In the genomic region with DNA sequence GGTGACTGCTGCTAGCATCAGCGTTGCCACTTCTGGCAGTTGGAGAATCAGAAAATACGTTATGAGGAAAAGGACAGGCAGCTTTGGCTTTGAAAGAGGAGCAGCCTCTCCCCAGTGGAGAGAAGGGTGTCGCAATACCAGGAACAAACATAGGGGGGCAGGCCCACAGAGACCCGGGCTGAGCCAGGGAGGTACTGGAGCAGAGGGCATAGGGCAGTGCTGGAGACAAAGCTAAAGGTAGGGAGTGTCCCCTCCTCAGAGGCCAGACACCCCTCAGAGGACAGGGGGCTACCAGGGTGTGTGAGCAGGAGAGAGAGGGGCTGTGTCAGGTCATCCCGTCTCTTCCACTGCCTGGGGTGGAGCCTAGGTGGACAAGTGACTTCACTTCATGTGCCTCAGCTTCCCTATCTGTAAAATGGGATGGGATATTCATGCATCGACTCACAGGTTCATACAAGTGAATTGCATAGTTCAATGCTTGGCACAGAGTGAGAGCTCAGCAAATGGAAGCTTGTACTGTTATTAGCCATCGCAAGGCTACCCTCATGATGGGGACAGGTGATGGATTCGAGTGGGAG, we compare ENCODE assay signal across 2 cellular contexts.
TF ChIP-seq lines count a peak whose summit lies in the region.

No MANE protein-coding gene starts in this region.

TF ChIP-seq in HCT116, 20 proteins besides CTCF, POLR2A, EP300 and RAD21:
- TF ChIP-seq SRF (IDR thresholded peaks at IDR 0.05; ENCODE audit: low read depth) = no peak
- peak; percentile 32; the same call in 1 of the 2 replicates for TF ChIP-seq CEBPB (IDR thresholded peaks at IDR 0.05; ENCODE audit: low read depth)

TF ChIP-seq in GM12878, 131 proteins besides CTCF, POLR2A, EP300 and RAD21:
- TF ChIP-seq, protein P1, sequence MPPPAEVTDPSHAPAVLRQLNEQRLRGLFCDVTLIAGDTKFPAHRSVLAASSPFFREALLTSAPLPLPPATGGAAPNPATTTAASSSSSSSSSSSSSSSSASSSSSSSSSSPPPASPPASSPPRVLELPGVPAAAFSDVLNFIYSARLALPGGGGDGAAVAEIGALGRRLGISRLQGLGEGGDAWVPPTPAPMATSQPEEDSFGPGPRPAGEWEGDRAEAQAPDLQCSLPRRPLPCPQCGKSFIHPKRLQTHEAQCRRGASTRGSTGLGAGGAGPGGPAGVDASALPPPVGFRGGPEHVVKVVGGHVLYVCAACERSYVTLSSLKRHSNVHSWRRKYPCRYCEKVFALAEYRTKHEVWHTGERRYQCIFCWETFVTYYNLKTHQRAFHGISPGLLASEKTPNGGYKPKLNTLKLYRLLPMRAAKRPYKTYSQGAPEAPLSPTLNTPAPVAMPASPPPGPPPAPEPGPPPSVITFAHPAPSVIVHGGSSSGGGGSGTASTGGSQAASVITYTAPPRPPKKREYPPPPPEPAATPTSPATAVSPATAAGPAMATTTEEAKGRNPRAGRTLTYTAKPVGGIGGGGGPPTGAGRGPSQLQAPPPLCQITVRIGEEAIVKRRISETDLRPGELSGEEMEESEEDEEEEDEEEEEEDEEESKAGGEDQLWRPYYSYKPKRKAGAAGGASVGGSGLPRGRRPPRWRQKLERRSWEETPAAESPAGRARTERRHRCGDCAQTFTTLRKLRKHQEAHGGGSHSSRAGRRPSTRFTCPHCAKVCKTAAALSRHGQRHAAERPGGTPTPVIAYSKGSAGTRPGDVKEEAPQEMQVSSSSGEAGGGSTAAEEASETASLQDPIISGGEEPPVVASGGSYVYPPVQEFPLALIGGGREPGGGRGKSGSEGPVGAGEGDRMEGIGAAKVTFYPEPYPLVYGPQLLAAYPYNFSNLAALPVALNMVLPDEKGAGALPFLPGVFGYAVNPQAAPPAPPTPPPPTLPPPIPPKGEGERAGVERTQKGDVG (CRISPR knock-in tag; IDR thresholded peaks at IDR 0.05) = no peak
- TF ChIP-seq CBX3 (IDR thresholded peaks at IDR 0.05; ENCODE audit: borderline replicate concordance, low read depth) = no peak
- TF ChIP-seq ASH2L (IDR thresholded peaks at IDR 0.05; ENCODE audit: borderline replicate concordance, low read depth) = no peak
- no peak for TF ChIP-seq ZNF622 (IDR thresholded peaks at IDR 0.05)
- TF ChIP-seq, protein P2, sequence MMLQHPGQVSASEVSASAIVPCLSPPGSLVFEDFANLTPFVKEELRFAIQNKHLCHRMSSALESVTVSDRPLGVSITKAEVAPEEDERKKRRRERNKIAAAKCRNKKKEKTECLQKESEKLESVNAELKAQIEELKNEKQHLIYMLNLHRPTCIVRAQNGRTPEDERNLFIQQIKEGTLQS (IDR thresholded peaks at IDR 0.05; ENCODE audit: borderline replicate concordance, extremely low read depth, low read depth, low read length) = no peak
- TF ChIP-seq CEBPB (IDR thresholded peaks at IDR 0.05; ENCODE audit: borderline replicate concordance in 1 of 2, low read depth in 2 of 2, low read length in 2 of 2) = no peak
- TF ChIP-seq, protein P3, sequence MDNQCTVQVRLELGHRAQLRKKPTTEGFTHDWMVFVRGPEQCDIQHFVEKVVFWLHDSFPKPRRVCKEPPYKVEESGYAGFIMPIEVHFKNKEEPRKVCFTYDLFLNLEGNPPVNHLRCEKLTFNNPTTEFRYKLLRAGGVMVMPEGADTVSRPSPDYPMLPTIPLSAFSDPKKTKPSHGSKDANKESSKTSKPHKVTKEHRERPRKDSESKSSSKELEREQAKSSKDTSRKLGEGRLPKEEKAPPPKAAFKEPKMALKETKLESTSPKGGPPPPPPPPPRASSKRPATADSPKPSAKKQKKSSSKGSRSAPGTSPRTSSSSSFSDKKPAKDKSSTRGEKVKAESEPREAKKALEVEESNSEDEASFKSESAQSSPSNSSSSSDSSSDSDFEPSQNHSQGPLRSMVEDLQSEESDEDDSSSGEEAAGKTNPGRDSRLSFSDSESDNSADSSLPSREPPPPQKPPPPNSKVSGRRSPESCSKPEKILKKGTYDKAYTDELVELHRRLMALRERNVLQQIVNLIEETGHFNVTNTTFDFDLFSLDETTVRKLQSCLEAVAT (IDR thresholded peaks at IDR 0.05) = no peak
- TF ChIP-seq ZBED1 (IDR thresholded peaks at IDR 0.05; ENCODE audit: borderline replicate concordance) = no peak
- TF ChIP-seq RB1 (IDR thresholded peaks at IDR 0.05; ENCODE audit: borderline replicate concordance) = no peak
- TF ChIP-seq, protein P4, sequence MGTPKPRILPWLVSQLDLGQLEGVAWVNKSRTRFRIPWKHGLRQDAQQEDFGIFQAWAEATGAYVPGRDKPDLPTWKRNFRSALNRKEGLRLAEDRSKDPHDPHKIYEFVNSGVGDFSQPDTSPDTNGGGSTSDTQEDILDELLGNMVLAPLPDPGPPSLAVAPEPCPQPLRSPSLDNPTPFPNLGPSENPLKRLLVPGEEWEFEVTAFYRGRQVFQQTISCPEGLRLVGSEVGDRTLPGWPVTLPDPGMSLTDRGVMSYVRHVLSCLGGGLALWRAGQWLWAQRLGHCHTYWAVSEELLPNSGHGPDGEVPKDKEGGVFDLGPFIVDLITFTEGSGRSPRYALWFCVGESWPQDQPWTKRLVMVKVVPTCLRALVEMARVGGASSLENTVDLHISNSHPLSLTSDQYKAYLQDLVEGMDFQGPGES (IDR thresholded peaks at IDR 0.05) = no peak
- no peak for TF ChIP-seq ZNF274 (IDR thresholded peaks at IDR 0.05; ENCODE audit: insufficient read depth, insufficient read length)
- TF ChIP-seq NR2C2 (IDR thresholded peaks at IDR 0.05; ENCODE audit: borderline replicate concordance, control insufficient read depth, insufficient read length, low read depth) = no peak
- no peak for TF ChIP-seq NR2F1 (conservative IDR thresholded peaks at IDR 0.05)
- TF ChIP-seq RUNX3 (IDR thresholded peaks at IDR 0.05; ENCODE audit: low read length) = no peak
- TF ChIP-seq, protein P5, sequence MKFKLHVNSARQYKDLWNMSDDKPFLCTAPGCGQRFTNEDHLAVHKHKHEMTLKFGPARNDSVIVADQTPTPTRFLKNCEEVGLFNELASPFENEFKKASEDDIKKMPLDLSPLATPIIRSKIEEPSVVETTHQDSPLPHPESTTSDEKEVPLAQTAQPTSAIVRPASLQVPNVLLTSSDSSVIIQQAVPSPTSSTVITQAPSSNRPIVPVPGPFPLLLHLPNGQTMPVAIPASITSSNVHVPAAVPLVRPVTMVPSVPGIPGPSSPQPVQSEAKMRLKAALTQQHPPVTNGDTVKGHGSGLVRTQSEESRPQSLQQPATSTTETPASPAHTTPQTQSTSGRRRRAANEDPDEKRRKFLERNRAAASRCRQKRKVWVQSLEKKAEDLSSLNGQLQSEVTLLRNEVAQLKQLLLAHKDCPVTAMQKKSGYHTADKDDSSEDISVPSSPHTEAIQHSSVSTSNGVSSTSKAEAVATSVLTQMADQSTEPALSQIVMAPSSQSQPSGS (IDR thresholded peaks at IDR 0.05; ENCODE audit: low read length) = no peak
- TF ChIP-seq, protein P6, sequence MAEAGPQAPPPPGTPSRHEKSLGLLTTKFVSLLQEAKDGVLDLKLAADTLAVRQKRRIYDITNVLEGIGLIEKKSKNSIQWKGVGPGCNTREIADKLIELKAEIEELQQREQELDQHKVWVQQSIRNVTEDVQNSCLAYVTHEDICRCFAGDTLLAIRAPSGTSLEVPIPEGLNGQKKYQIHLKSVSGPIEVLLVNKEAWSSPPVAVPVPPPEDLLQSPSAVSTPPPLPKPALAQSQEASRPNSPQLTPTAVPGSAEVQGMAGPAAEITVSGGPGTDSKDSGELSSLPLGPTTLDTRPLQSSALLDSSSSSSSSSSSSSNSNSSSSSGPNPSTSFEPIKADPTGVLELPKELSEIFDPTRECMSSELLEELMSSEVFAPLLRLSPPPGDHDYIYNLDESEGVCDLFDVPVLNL (IDR thresholded peaks at IDR 0.05; ENCODE audit: low read depth, low read length) = no peak
- TF ChIP-seq SP1 (IDR thresholded peaks at IDR 0.05; ENCODE audit: low read depth, low read length) = no peak
- TF ChIP-seq, protein P7, sequence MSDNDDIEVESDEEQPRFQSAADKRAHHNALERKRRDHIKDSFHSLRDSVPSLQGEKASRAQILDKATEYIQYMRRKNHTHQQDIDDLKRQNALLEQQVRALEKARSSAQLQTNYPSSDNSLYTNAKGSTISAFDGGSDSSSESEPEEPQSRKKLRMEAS (IDR thresholded peaks at IDR 0.05; ENCODE audit: low read depth, low read length) = no peak
- TF ChIP-seq, protein P8, sequence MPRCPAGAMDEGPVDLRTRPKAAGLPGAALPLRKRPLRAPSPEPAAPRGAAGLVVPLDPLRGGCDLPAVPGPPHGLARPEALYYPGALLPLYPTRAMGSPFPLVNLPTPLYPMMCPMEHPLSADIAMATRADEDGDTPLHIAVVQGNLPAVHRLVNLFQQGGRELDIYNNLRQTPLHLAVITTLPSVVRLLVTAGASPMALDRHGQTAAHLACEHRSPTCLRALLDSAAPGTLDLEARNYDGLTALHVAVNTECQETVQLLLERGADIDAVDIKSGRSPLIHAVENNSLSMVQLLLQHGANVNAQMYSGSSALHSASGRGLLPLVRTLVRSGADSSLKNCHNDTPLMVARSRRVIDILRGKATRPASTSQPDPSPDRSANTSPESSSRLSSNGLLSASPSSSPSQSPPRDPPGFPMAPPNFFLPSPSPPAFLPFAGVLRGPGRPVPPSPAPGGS (IDR thresholded peaks at IDR 0.05; ENCODE audit: borderline replicate concordance, insufficient read depth, low read depth, low read length, poor library complexity, severe bottlenecking) = no peak
